In genomic region chr1:183234660-183235476, GRCh38 we compare ENCODE assay signal across 8 cellular contexts. TPM values are rescaled to one million over a fixed set of nuclear protein-coding genes. Genes with fewer than 3 reads are reported as not detected.
A peak's percentile ranks its signal among the peaks of the same experiment; 100 is the strongest.
DNase-seq lines count a peak whose midpoint lies in the region; ATAC-seq lines count a peak whose summit lies in the region.

No MANE protein-coding gene starts in this region.

- no peak for ATAC-seq in HG03520 (IDR thresholded peaks at IDR 0.05; ENCODE audit: unreplicated experiment)

- DNase-seq in SKM-1 treated with dmso at 0.1 percent for 144 hours (lab: John Stamatoyannopoulos, UW; ENCODE audit: unreplicated experiment) (peak; percentile 26), SKM-1 (lab: John Stamatoyannopoulos, UW; ENCODE audit: unreplicated experiment) (no peak), NCI-H526 treated with DMSO at 0.1 percent for 48 hours (lab: John Stamatoyannopoulos, UW) (peak; percentile 83), ecto neural progenitor cell (ENCODE audit: low spot score) (peak; percentile 75), lung microvascular endothelial cell (ENCODE audit: low read depth in 2 of 2) (peak; percentile 82 to 99)
- no peak for DNase-seq in activated CD4-positive, CD25-positive, alpha-beta regulatory T cell treated with anti-CD3 and anti-CD28 coated beads, Interleukin-2, amount 50 U/mL, for 72 hours

- H3K4me3 ChIP-seq in urinary bladder (ENCODE audit: low read depth, low read length), result peak overlapping the region; percentile 31

- WGBS in urinary bladder, result 19% methylated on average over 15 of the region's 15 CpGs

- H3K4me1 ChIP-seq in urinary bladder (ENCODE audit: insufficient read depth), result no peaks in the 10 kb centered on the region

- peak overlapping the region; percentile 73 for H3K27ac ChIP-seq in urinary bladder (ENCODE audit: low read depth)

- no peaks in the 10 kb centered on the region for H3K36me3 ChIP-seq in urinary bladder (ENCODE audit: insufficient read depth)

RNA-seq across cellular contexts. Expression of gene LAMC2, which starts 48.8 kb away (rescaled TPM):
- total RNA-seq in lung microvascular endothelial cell, result 1.1 and 3.0 TPM in 2 replicates
- total RNA-seq in urinary bladder, result 4.3 TPM
- 2.5 TPM for polyA plus RNA-seq in urinary bladder

Comparison
In these comparisons a context has a peak if more than half of its experiments do, and no peak if none do; other contexts are left out.
1. DNase-seq: peak in SKM-1 treated with dmso at 0.1 percent for 144 hours (single experiment), NCI-H526 treated with DMSO at 0.1 percent for 48 hours (single experiment), ecto neural progenitor cell (single experiment) and lung microvascular endothelial cell (2 of 2); none in SKM-1 (single experiment) and activated CD4-positive, CD25-positive, alpha-beta regulatory T cell treated with anti-CD3 and anti-CD28 coated beads, Interleukin-2, amount 50 U/mL, for 72 hours (single experiment).